In the genomic region with DNA sequence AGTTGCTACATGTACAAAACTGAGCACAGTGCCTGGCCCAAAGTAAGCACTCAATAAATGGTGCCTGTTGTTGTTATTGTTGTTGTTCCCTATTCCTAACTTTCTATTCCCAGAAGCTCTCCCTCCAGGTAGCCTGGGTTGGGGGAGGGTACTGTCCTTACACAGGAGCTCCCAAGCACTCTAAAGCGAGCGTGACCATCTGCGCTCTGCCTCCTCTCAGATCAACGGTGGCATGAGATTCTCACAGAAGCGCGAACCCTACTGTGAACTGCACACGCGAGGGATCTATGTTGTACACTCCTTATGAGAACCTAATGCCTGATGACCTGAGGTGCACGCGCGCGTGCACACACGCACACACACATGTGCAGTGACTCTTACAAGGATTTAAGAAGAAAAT, we compare ENCODE assay signal across 12 cellular contexts. TPM values are rescaled to one million over a fixed set of nuclear protein-coding genes. Genes with fewer than 3 reads are reported as not detected.
DNase-seq lines count a peak whose midpoint lies in the region; ATAC-seq and TF ChIP-seq lines count a peak whose summit lies in the region.
"Had no signal": no experiment of that assay in that cellular context is flagged by ENCODE, and none has a peak within 500 bp of the region (broad histone marks: within the 10 kb centered on the region; RNA-seq: fewer than 3 reads in every experiment).

No MANE protein-coding gene starts in this region.

- TF ChIP-seq POLR2A in gastroesophageal sphincter (IDR thresholded peaks at IDR 0.05) = no peak

- WGBS in gastroesophageal sphincter (ENCODE audit: low coverage in 1 of 2), 2 donors = 86 to 93% methylated on average over 8 to 13 of the region's 13 CpGs

- no peaks in the 10 kb centered on the region for H3K27me3 ChIP-seq in SJSA1 (replicated peaks)
- no peaks in the 10 kb centered on the region for H3K27me3 ChIP-seq in gastroesophageal sphincter
- no peaks in the 10 kb centered on the region for H3K27me3 ChIP-seq in thoracic aorta (replicated peaks; ENCODE audit: insufficient read depth)
- H3K27me3 ChIP-seq: tibial nerve had no signal

- H3K4me3 Mint-ChIP-seq in activated naive CD4-positive, alpha-beta T cell treated with anti-CD3 and anti-CD28 coated beads, Interleukin-2, amount 10 ng/mL, durations not matched to agents 7 days and 5 days = no peak overlapping the region

- H3K4me3 ChIP-seq in SJSA1 = no peak overlapping the region
- H3K4me3 ChIP-seq in gastroesophageal sphincter = no peak overlapping the region
- H3K4me3 ChIP-seq in thoracic aorta = no peak overlapping the region
- no peak overlapping the region for H3K4me3 ChIP-seq in mucosa of descending colon
- H3K4me3 ChIP-seq: lower lobe of right lung, tibial nerve had no signal

- peaks cover 33% of the 10 kb centered on the region for H3K4me1 Mint-ChIP-seq in activated naive CD4-positive, alpha-beta T cell treated with anti-CD3 and anti-CD28 coated beads, Interleukin-2, amount 10 ng/mL, durations not matched to agents 7 days and 5 days

- H3K27ac ChIP-seq in SJSA1 = peak overlapping the region; percentile 90
- H3K27ac ChIP-seq in gastroesophageal sphincter = peak overlapping the region in 3 of 4 donors; percentile 31 to 40 (median 35)
- H3K27ac ChIP-seq in thoracic aorta = peak overlapping the region; percentile 60 to 72

- no peaks in the 10 kb centered on the region for H3K9me3 Mint-ChIP-seq in activated naive CD4-positive, alpha-beta T cell treated with anti-CD3 and anti-CD28 coated beads, Interleukin-2, amount 10 ng/mL, durations not matched to agents 7 days and 5 days

- H3K36me3 Mint-ChIP-seq in activated naive CD4-positive, alpha-beta T cell treated with anti-CD3 and anti-CD28 coated beads, Interleukin-2, amount 10 ng/mL, durations not matched to agents 7 days and 5 days = peaks cover 58% of the 10 kb centered on the region

- TF ChIP-seq CTCF in gastroesophageal sphincter (IDR thresholded peaks at IDR 0.05) (no peak), thoracic aorta (IDR thresholded peaks at IDR 0.05) (no peak), mucosa of descending colon (IDR thresholded peaks at IDR 0.05) (no peak)

- TF ChIP-seq EP300 in gastroesophageal sphincter (IDR thresholded peaks at IDR 0.05) = no peak

- CTCF ChIA-PET in activated naive CD4-positive, alpha-beta T cell treated with anti-CD3 and anti-CD28 coated beads, Interleukin-2, amount 10 ng/mL, durations not matched to agents 7 days and 5 days (lab: Charles Lee) = interaction anchor here (1.5 kb wide), 1 partner anchor 13 kb away, joined by 3 read pairs; no protein-coding TSS in a partner anchor

- no peak for DNase-seq in activated naive CD4-positive, alpha-beta T cell treated with anti-CD3 and anti-CD28 coated beads, Interleukin-2, amount 10 ng/mL, durations not matched to agents 7 days and 5 days
- no peak for DNase-seq in activated naive CD4-positive, alpha-beta T cell treated with Interleukin-2 at 50 U/mL for 16 hours
- no peak for DNase-seq in SJSA1 (ENCODE audit: low read depth in 1 of 2, low spot score in 2 of 2)
- no peak for DNase-seq in thoracic aorta (ENCODE audit: low spot score)
- DNase-seq in NCI-H2171 treated with DMSO at 0.1 percent for 48 hours (lab: John Stamatoyannopoulos, UW) = no peak
- DNase-seq in globus pallidus (ENCODE audit: low spot score) = no peak
- no peak for DNase-seq in mucosa of descending colon
- DNase-seq: activated gamma-delta T cell treated with Interleukin-2 at 50 U/mL for 16 hours, lower lobe of right lung, NCI-H2171 had no signal

- H3K9me3 ChIP-seq in SJSA1 (replicated peaks) = no peaks in the 10 kb centered on the region
- no peaks in the 10 kb centered on the region for H3K9me3 ChIP-seq in gastroesophageal sphincter
- no peaks in the 10 kb centered on the region for H3K9me3 ChIP-seq in thoracic aorta
- no peaks in the 10 kb centered on the region for H3K9me3 ChIP-seq in mucosa of descending colon
- H3K9me3 ChIP-seq: lower lobe of right lung, tibial nerve had no signal

- intact Hi-C loops in mucosa of descending colon (cut with DNase I, micrococcal nuclease) = loop anchor here in 1 of 2 donors (5.0 kb wide), 1 partner anchor 78 kb away; no protein-coding TSS in a partner anchor

- peak overlapping the region; percentile 65 for H3K27ac Mint-ChIP-seq in activated naive CD4-positive, alpha-beta T cell treated with anti-CD3 and anti-CD28 coated beads, Interleukin-2, amount 10 ng/mL, durations not matched to agents 7 days and 5 days

- ATAC-seq in gastroesophageal sphincter (no peak), thoracic aorta (ENCODE audit: insufficient number of reproducible peaks, low FRiP score, low read depth) (no peak), mucosa of descending colon (no peak)

- H3K36me3 ChIP-seq in SJSA1 (peaks cover 71% of the 10 kb centered on the region), gastroesophageal sphincter (peaks cover 3 to 39% of the 10 kb centered on the region in 2 donors), thoracic aorta (peaks cover 14% of the 10 kb centered on the region), mucosa of descending colon (ENCODE audit: low read depth) (no peaks in the 10 kb centered on the region)

- no peaks in the 10 kb centered on the region for H3K27me3 Mint-ChIP-seq in activated naive CD4-positive, alpha-beta T cell treated with anti-CD3 and anti-CD28 coated beads, Interleukin-2, amount 10 ng/mL, durations not matched to agents 7 days and 5 days

- peaks cover 48% of the 10 kb centered on the region for H3K4me1 ChIP-seq in SJSA1 (replicated peaks)
- H3K4me1 ChIP-seq in gastroesophageal sphincter = peaks cover 6 to 54% (median 28%) of the 10 kb centered on the region in 3 donors
- H3K4me1 ChIP-seq in thoracic aorta (ENCODE audit: control insufficient read depth in 1 of 2, low read depth in 2 of 2) = peaks cover 38 to 66% of the 10 kb centered on the region in 2 donors
- peaks cover 11% of the 10 kb centered on the region for H3K4me1 ChIP-seq in mucosa of descending colon (ENCODE audit: low read depth)

RNA-seq across cellular contexts. Expression of a gene that starts 33.9 kb away (rescaled TPM):
- 3,394 and 3,434 TPM in 2 replicates for total RNA-seq in SJSA1 (2014; rRNA removed; shearing (Covaris generic))
- total RNA-seq in gastroesophageal sphincter (100 to 1,000 TPM; 301 to 793 (median 570) TPM), thoracic aorta (100 to 1,000 TPM; 752 to 812 TPM), mucosa of descending colon (100 to 1,000 TPM; 376 to 796 (median 757) TPM)

Comparison
In these comparisons a context has a peak if more than half of its experiments do, and no peak if none do; other contexts are left out.
1. H3K27ac ChIP-seq: peak in every context shown above with its lines; median percentile 90 in SJSA1; 66 in thoracic aorta; 35 in gastroesophageal sphincter.